Comparison of ENCODE assay signal across 27 cellular contexts in the genomic region with DNA sequence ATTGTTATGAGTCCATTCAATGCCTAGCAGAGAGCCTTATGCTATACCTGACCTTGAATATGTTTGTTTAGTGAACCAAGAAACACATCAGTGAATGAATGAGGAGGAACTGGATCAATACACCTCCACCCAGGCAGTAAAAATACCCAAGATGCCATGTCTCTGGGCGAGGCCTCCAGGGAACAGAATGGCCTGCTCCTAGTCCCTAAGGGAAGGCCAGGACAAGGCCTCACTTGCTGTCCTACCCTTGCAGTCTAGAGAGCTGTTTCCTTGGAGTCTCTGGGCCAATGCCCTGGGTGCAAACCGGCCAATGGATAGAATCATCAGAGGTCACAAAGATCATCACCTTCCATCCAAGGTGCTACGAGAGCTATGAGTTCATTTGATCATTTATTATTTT. TPM values are rescaled to one million over a fixed set of nuclear protein-coding genes. Genes with fewer than 3 reads are reported as not detected.
DNase-seq lines count a peak whose midpoint lies in the region; ATAC-seq, FAIRE-seq and TF ChIP-seq lines count a peak whose summit lies in the region.
"Had no signal": no experiment of that assay in that cellular context is flagged by ENCODE, and none has a peak within 500 bp of the region (broad histone marks: within the 10 kb centered on the region; RNA-seq: fewer than 3 reads in every experiment).

No MANE protein-coding gene starts in this region.

- H3K27me3 ChIP-seq in RWPE2 (ENCODE audit: insufficient read depth, poor library complexity, severe bottlenecking), result no peaks in the 10 kb centered on the region
- no peaks in the 10 kb centered on the region for H3K27me3 ChIP-seq in mucosa of rectum (ENCODE audit: control insufficient read depth in 2 of 2, insufficient read depth in 2 of 2, low read length in 2 of 2)
- H3K27me3 ChIP-seq in transverse colon, result no peaks in the 10 kb centered on the region
- H3K27me3 ChIP-seq: heart left ventricle, testis had no signal

- TF ChIP-seq CTCF in RWPE2 (IDR thresholded peaks at IDR 0.05; ENCODE audit: poor library complexity, severe bottlenecking) (no peak), transverse colon (IDR thresholded peaks at IDR 0.05) (no peak)

- TF ChIP-seq POLR2A in transverse colon (IDR thresholded peaks at IDR 0.05), result peak; percentile 55

- 69 to 87% methylated on average over 3 of the region's 3 CpGs for WGBS in transverse colon (ENCODE audit: low coverage in 1 of 2), 2 donors

- H3K27ac Mint-ChIP-seq in activated T-cell treated with anti-CD3 and anti-CD28 coated beads, Interleukin-2, amount 50 U/mL, for 24 hours, result peak overlapping the region; percentile 84
- H3K27ac Mint-ChIP-seq: natural killer cell had no signal

- H3K4me3 ChIP-seq in RWPE2 (ENCODE audit: severe bottlenecking) (no peak overlapping the region), mucosa of rectum (ENCODE audit: low read length in 2 of 2) (no peak overlapping the region), transverse colon (no peak overlapping the region)
- H3K4me3 ChIP-seq: GM23248, heart left ventricle, testis had no signal

- no peak for FAIRE-seq in HTR-8/SVneo (lab: Jason Lieb, UNC)

- no peaks in the 10 kb centered on the region for H3K27me3 Mint-ChIP-seq in activated T-cell treated with anti-CD3 and anti-CD28 coated beads, Interleukin-2, amount 50 U/mL, for 24 hours
- no peaks in the 10 kb centered on the region for H3K27me3 Mint-ChIP-seq in activated T-cell treated with anti-CD3 and anti-CD28 coated beads, Interleukin-2, amount 50 U/mL, for 4 hours (ENCODE audit: low read depth)
- H3K27me3 Mint-ChIP-seq: activated B cell treated with CpG ODN at 0.5 μM for 24 hours had no signal

- H3K9me3 Mint-ChIP-seq in activated T-cell treated with anti-CD3 and anti-CD28 coated beads, Interleukin-2, amount 50 U/mL, for 24 hours, result no peaks in the 10 kb centered on the region
- H3K9me3 Mint-ChIP-seq in activated T-cell treated with anti-CD3 and anti-CD28 coated beads, Interleukin-2, amount 50 U/mL, for 4 hours, result no peaks in the 10 kb centered on the region
- H3K9me3 Mint-ChIP-seq: activated B cell treated with CpG ODN at 0.5 μM for 24 hours, natural killer cell had no signal

- H3K4me1 Mint-ChIP-seq in activated T-cell treated with anti-CD3 and anti-CD28 coated beads, Interleukin-2, amount 50 U/mL, for 24 hours (ENCODE audit: low read depth), result peaks cover 27% of the 10 kb centered on the region
- peaks cover 12% of the 10 kb centered on the region for H3K4me1 Mint-ChIP-seq in activated T-cell treated with anti-CD3 and anti-CD28 coated beads, Interleukin-2, amount 50 U/mL, for 4 hours (ENCODE audit: low read depth)

- no peaks in the 10 kb centered on the region for H3K4me1 ChIP-seq in RWPE2 (ENCODE audit: insufficient read depth, poor library complexity, severe bottlenecking)
- H3K4me1 ChIP-seq in mucosa of rectum (ENCODE audit: control insufficient read depth in 2 of 2, insufficient read depth in 2 of 2, low read length in 2 of 2), result peaks cover 18 to 25% of the 10 kb centered on the region in 2 donors
- peaks cover 5 to 34% (median 13%) of the 10 kb centered on the region in 4 donors for H3K4me1 ChIP-seq in transverse colon

- H3K9me3 ChIP-seq in RWPE2 (ENCODE audit: severe bottlenecking) (no peaks in the 10 kb centered on the region), mucosa of rectum (ENCODE audit: control insufficient read depth in 2 of 2, low read length in 2 of 2) (no peaks in the 10 kb centered on the region), transverse colon (no peaks in the 10 kb centered on the region)
- H3K9me3 ChIP-seq: heart left ventricle, testis had no signal

- DNase-seq in activated T-cell treated with anti-CD3 and anti-CD28 coated beads, Interleukin-2, amount 50 U/mL, for 24 hours, result no peak
- no peak for DNase-seq in activated T-cell treated with anti-CD3 and anti-CD28 coated beads, Interleukin-2, amount 50 U/mL, for 4 hours
- DNase-seq in RWPE2 (ENCODE audit: low spot score) (no peak), transverse colon (peak; percentile 79), NCI-H187 (lab: John Stamatoyannopoulos, UW) (no peak), HTR-8/SVneo (ENCODE audit: insufficient read length, low spot score) (no peak)
- DNase-seq: 8988T; activated B cell treated with CpG ODN at 0.5 μM for 24 hours; activated CD4-positive, alpha-beta T cell treated with anti-CD3 and anti-CD28 coated beads, Interleukin-2, amount 50 U/mL, for 48 hours; activated naive CD4-positive, alpha-beta T cell treated with anti-CD3 and anti-CD28 coated beads, Interleukin-2, amount 50 U/mL, for 16 hours; AML-193; DND-41; heart left ventricle; left cardiac atrium; mesenchymal stem cell; natural killer cell; NCI-H1436 treated with DMSO at 0.1 percent for 48 hours; NCI-H2171 treated with DMSO at 0.1 percent for 48 hours; NCI-H526; RPMI8226; testis had no signal

- no peak for ATAC-seq in activated T-cell treated with anti-CD3 and anti-CD28 coated beads, Interleukin-2, amount 50 U/mL, for 4 hours
- ATAC-seq in RWPE2 (ENCODE audit: low read depth) (peak; percentile 46; the same call in 2 of the 3 replicates), HG02798 (IDR thresholded peaks at IDR 0.05; ENCODE audit: poor library complexity, unreplicated experiment) (no peak)
- ATAC-seq: heart left ventricle, left cardiac atrium, natural killer cell, sciatic nerve, SK-N-SH treated with all-trans-retinoic acid at 6 μM for 48 hours had no signal

- peak overlapping the region in 1 of 2 donors; percentile 39 for H3K9ac ChIP-seq in mucosa of rectum (ENCODE audit: low read depth in 1 of 2, low read length in 2 of 2)
- H3K9ac ChIP-seq: GM23248, parathyroid adenoma had no signal

- H3K4me3 Mint-ChIP-seq in activated T-cell treated with anti-CD3 and anti-CD28 coated beads, Interleukin-2, amount 50 U/mL, for 24 hours, result no peak overlapping the region
- H3K4me3 Mint-ChIP-seq in activated T-cell treated with anti-CD3 and anti-CD28 coated beads, Interleukin-2, amount 50 U/mL, for 4 hours, result no peak overlapping the region
- H3K4me3 Mint-ChIP-seq: activated B cell treated with CpG ODN at 0.5 μM for 24 hours, natural killer cell had no signal

- in situ Hi-C loops in transverse colon (cut with MboI; ENCODE audit: low pct_ligation_motif_present in 1 of 4, low pct_unique_long_range_greater_than_20kb in 1 of 4, low sequenced_read_pairs in 3 of 4), result loop anchor here (5.0 to 10.0 kb wide), 2 partner anchors 60 to 63 kb away; no protein-coding TSS in a partner anchor

- H3K36me3 Mint-ChIP-seq in activated T-cell treated with anti-CD3 and anti-CD28 coated beads, Interleukin-2, amount 50 U/mL, for 24 hours (ENCODE audit: low read depth), result peaks cover 98% of the 10 kb centered on the region
- peaks cover 44% of the 10 kb centered on the region for H3K36me3 Mint-ChIP-seq in activated T-cell treated with anti-CD3 and anti-CD28 coated beads, Interleukin-2, amount 50 U/mL, for 4 hours (ENCODE audit: insufficient read depth)
- H3K36me3 Mint-ChIP-seq: natural killer cell had no signal

- H3K27ac ChIP-seq in RWPE2 (ENCODE audit: poor library complexity, severe bottlenecking) (peak overlapping the region; percentile 24), mucosa of rectum (ENCODE audit: low read depth in 2 of 2, low read length in 2 of 2) (peak overlapping the region; percentile 50 to 79), transverse colon (peak overlapping the region; percentile 57 to 82 (median 77))
- H3K27ac ChIP-seq: GM23248, parathyroid adenoma, testis had no signal

- H3K36me3 ChIP-seq in RWPE2 (ENCODE audit: low read depth) (peaks cover 95% of the 10 kb centered on the region), mucosa of rectum (ENCODE audit: control insufficient read depth in 2 of 2, insufficient read depth in 2 of 2, low read length in 2 of 2) (peaks cover 66 to 81% of the 10 kb centered on the region in 2 donors), transverse colon (peaks cover 0 to 16% (median 7%) of the 10 kb centered on the region in 4 donors)

- intact Hi-C loops in transverse colon (cut with DNase I; ENCODE audit: low total_unique reads), result no loop called here

- TF ChIP-seq EP300 in transverse colon (IDR thresholded peaks at IDR 0.05; ENCODE audit: low read depth), result peak; percentile 99

RNA-seq across cellular contexts. Expression of a gene that starts 26.1 kb away (rescaled TPM):
- total RNA-seq in activated T-cell treated with anti-CD3 and anti-CD28 coated beads, Interleukin-2, amount 50 U/mL, for 4 hours, result 100 to 1,000 TPM; 199 to 329 (median 211) TPM
- total RNA-seq in transverse colon, result 100 to 1,000 TPM in 3 of 4 donors, 10 to 100 TPM in 1; 63.9 to 296 (median 223) TPM

RNA-seq across cellular contexts. Expression of a gene that starts 34.3 kb away (rescaled TPM):
- 1 to 10 TPM in 2 of 3 donors, under 1 TPM in 1; 0.47 to 1.1 (median 1.0) TPM for total RNA-seq in activated T-cell treated with anti-CD3 and anti-CD28 coated beads, Interleukin-2, amount 50 U/mL, for 4 hours
- 100 to 1,000 TPM; 252 to 758 (median 352) TPM for total RNA-seq in transverse colon

Comparison
In these comparisons a context has a peak if more than half of its experiments do, and no peak if none do; other contexts are left out.
1. H3K27ac ChIP-seq: peak in every context shown above with its lines; median percentile 77 in transverse colon; 64 in mucosa of rectum; 24 in RWPE2.
2. RNA of a gene that starts 34.3 kb away (total RNA-seq): 252 to 758 TPM in transverse colon; 0.47 to 1.1 TPM in activated T-cell treated with anti-CD3 and anti-CD28 coated beads, Interleukin-2, amount 50 U/mL, for 4 hours; every median in the first group is over 100 times any median in the second.